ENCODE assay signal across 1 cellular context in genomic region chr3:15377961-15378791, GRCh38.
TF ChIP-seq lines count a peak whose summit lies in the region.

No MANE protein-coding gene starts in this region.

TF ChIP-seq in HepG2, 621 proteins besides CTCF, POLR2A, EP300 and RAD21 (continued from another document):
- TF ChIP-seq HMGXB3 (CRISPR knock-in tag; IDR thresholded peaks at IDR 0.05; ENCODE audit: borderline replicate concordance) (no peak), RFXANK (CRISPR knock-in tag; IDR thresholded peaks at IDR 0.05) (peak; percentile 76; the same call in 1 of the 2 replicates), STAG1 (CRISPR knock-in tag; IDR thresholded peaks at IDR 0.05) (peak; percentile 77), ATM (IDR thresholded peaks at IDR 0.05; ENCODE audit: borderline replicate concordance) (no peak), PRDM10 (CRISPR knock-in tag; IDR thresholded peaks at IDR 0.05; ENCODE audit: low read depth) (0 out of 2 replicates have a peak, but pooled peaks have one; percentile 15), ZSCAN9 (CRISPR knock-in tag; IDR thresholded peaks at IDR 0.05; ENCODE audit: borderline replicate concordance) (no peak), CREB1 (IDR thresholded peaks at IDR 0.05) (peak; percentile 90), CREB1 (CRISPR knock-in tag; IDR thresholded peaks at IDR 0.05) (peak; percentile 97), KDM4B (CRISPR knock-in tag; IDR thresholded peaks at IDR 0.05) (0 out of 2 replicates have a peak, but pooled peaks have one; percentile 21), RFX3 (CRISPR knock-in tag; IDR thresholded peaks at IDR 0.05) (peak; percentile 100), ZNF468 (CRISPR knock-in tag; IDR thresholded peaks at IDR 0.05) (no peak), CBFB (CRISPR knock-in tag; IDR thresholded peaks at IDR 0.05) (0 out of 2 replicates have a peak, but pooled peaks have one; percentile 49), SIX4 (CRISPR knock-in tag; IDR thresholded peaks at IDR 0.05) (no peak), SP1 (IDR thresholded peaks at IDR 0.05) (no peak), SP1 (CRISPR knock-in tag; IDR thresholded peaks at IDR 0.05) (peak; percentile 98), SPEN (CRISPR knock-in tag; IDR thresholded peaks at IDR 0.05; ENCODE audit: low read depth) (0 out of 2 replicates have a peak, but pooled peaks have one; percentile 35), HBP1 (CRISPR knock-in tag; IDR thresholded peaks at IDR 0.05; ENCODE audit: low read depth) (0 out of 2 replicates have a peak, but pooled peaks have one; percentile 54), ZNF557 (CRISPR knock-in tag; IDR thresholded peaks at IDR 0.05) (no peak), YEATS4 (CRISPR knock-in tag; IDR thresholded peaks at IDR 0.05; ENCODE audit: borderline replicate concordance) (no peak), GATA4 (IDR thresholded peaks at IDR 0.05; ENCODE audit: borderline replicate concordance, low read depth) (no peak)
